In the genomic region with DNA sequence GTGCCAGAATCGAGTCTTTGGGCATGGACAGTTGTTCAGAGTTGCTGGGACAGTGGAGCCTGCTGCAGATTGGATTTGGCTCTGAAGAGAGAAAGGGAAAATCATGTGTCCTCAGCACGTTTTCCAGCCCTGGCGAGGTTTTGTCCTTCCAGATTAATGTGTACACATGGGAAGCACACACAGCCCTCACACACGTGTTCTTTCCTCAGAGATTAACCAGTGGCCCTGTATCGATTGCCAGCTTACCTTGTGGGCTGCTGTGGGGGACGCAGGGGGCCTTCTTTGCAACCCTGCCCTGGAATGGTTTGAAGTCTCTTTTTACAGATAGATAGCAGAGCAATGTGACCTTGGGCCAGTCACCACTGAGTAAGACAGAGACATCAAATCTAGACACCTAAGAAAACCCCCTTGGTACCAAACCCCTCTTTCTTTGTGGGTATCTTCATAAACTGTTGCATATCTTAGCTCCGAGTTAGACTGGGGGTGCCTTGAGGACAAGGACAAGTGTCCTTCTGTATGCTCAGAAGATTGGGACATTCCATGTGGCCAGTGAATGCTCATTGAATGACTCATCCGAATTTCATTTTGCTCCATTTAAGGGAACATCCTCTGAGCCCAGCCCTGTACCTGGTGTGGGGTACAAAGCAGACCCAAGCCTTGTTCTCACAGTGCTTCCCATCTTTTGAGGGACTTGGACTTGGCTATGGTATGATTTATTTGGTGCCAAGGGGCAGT, we compare ENCODE assay signal across 12 cellular contexts. TPM values are rescaled to one million over a fixed set of nuclear protein-coding genes. Genes with fewer than 3 reads are reported as not detected.
DNase-seq lines count a peak whose midpoint lies in the region; ATAC-seq, FAIRE-seq and TF ChIP-seq lines count a peak whose summit lies in the region.
"Had no signal": no experiment of that assay in that cellular context is flagged by ENCODE, and none has a peak within 500 bp of the region (broad histone marks: within the 10 kb centered on the region; RNA-seq: fewer than 3 reads in every experiment).

No MANE protein-coding gene starts in this region.

- POLR2A ChIA-PET in GM12878 (lab: Charles Lee) = no interaction called here

- no peak overlapping the region for H2BK120ac ChIP-seq in mesenchymal stem cell (ENCODE audit: low read depth, low read length)

- H3K36me3 ChIP-seq in right atrium auricular region (no peaks in the 10 kb centered on the region), GM12878 (ENCODE audit: control insufficient read depth in 2 of 2, insufficient read depth in 2 of 2, low read length in 1 of 2) (no peaks in the 10 kb centered on the region), mesenchymal stem cell (ENCODE audit: control insufficient read depth in 1 of 2, insufficient read depth in 2 of 2, low read depth in 1 of 2, low read length in 2 of 2) (peaks cover 0 to 30% of the 10 kb centered on the region in 2 experiments)

- no peak for TF ChIP-seq CTCF in right atrium auricular region (IDR thresholded peaks at IDR 0.05)
- no peak for TF ChIP-seq CTCF in GM12878 (IDR thresholded peaks at IDR 0.05 in 2 of 3, conservative IDR thresholded peaks at IDR 0.05 in 1 of 3; ENCODE audit: control insufficient read depth in 2 of 3, extremely low read depth in 1 of 3, insufficient read depth in 1 of 3, low read depth in 3 of 3, low read length in 3 of 3)
- no peak for TF ChIP-seq CTCF in foreskin keratinocyte (conservative IDR thresholded peaks at IDR 0.05)

- H3K79me1 ChIP-seq in mesenchymal stem cell (replicated peaks; ENCODE audit: low read length, poor library complexity, severe bottlenecking) = peaks cover 26% of the 10 kb centered on the region

- no peaks in the 10 kb centered on the region for H4K20me1 ChIP-seq in GM12878 (ENCODE audit: control insufficient read depth, insufficient read depth)

- H2AK5ac ChIP-seq in mesenchymal stem cell (ENCODE audit: low read length, severe bottlenecking) = peak overlapping the region; percentile 4

- H3K9me3 ChIP-seq in right atrium auricular region (peaks cover 0 to 2% of the 10 kb centered on the region in 2 donors), GM12878 (replicated peaks; ENCODE audit: control insufficient read depth, insufficient read depth, low read length) (peaks cover 4% of the 10 kb centered on the region; the same call in 1 of the 3 replicates), mesenchymal stem cell (ENCODE audit: control insufficient read depth, low read length) (peaks cover 6% of the 10 kb centered on the region)

- H3K9ac ChIP-seq in GM12878 (ENCODE audit: control insufficient read depth, insufficient read depth, low read length) (no peak overlapping the region), mesenchymal stem cell (ENCODE audit: low read length) (no peak overlapping the region)

- SMC1A ChIA-PET in GM12878 (lab: Charles Lee; ENCODE audit: uncharacterized antibody, unreplicated experiment) = no interaction called here

- no peak overlapping the region for H4K91ac ChIP-seq in mesenchymal stem cell (ENCODE audit: low read length)

- 12% methylated on average over 8 of the region's 8 CpGs for WGBS in GM12878 (ENCODE audit: insufficient coverage, insufficient replicate concordance, low lambda C conversion rate, missing lambda C conversion rate)
- 83% methylated on average over 8 of the region's 8 CpGs for WGBS in mesenchymal stem cell

- no peak overlapping the region for H3K23ac ChIP-seq in mesenchymal stem cell (ENCODE audit: low read length in 2 of 2)

- TF ChIP-seq POLR2A in GM12878 (IDR thresholded peaks at IDR 0.05; ENCODE audit: low read depth, low read length) = no peak

- H3K27me3 ChIP-seq in right atrium auricular region (no peaks in the 10 kb centered on the region), GM12878 (replicated peaks in 1 of 2; ENCODE audit: control insufficient read depth in 2 of 2, insufficient read depth in 2 of 2, low read length in 1 of 2) (no peaks in the 10 kb centered on the region), mesenchymal stem cell (ENCODE audit: control insufficient read depth in 1 of 2, insufficient read depth in 1 of 2, low read length in 2 of 2) (no peaks in the 10 kb centered on the region), foreskin keratinocyte (peaks cover 3% of the 10 kb centered on the region)

- peaks cover 0 to 79% of the 10 kb centered on the region in 2 donors for H3K4me1 ChIP-seq in right atrium auricular region
- H3K4me1 ChIP-seq in GM12878 (ENCODE audit: control insufficient read depth, insufficient read depth, low read length) = no peaks in the 10 kb centered on the region; the same call in 1 of the 2 replicates
- H3K4me1 ChIP-seq in mesenchymal stem cell (ENCODE audit: control insufficient read depth, insufficient read depth, low read depth, low read length) = peaks cover 45% of the 10 kb centered on the region
- H3K4me1 ChIP-seq in foreskin keratinocyte = peaks cover 7% of the 10 kb centered on the region

- RAD21 ChIA-PET in GM12878 (lab: Charles Lee; ENCODE audit: unreplicated experiment) = no interaction called here

- no peak for FAIRE-seq in GM12878 (lab: Jason Lieb, UNC)

- H2BK12ac ChIP-seq in mesenchymal stem cell (ENCODE audit: low read length in 2 of 2) = no peak overlapping the region

- H3K18ac ChIP-seq in mesenchymal stem cell (ENCODE audit: low read depth in 1 of 2, low read length in 2 of 2) = no peak overlapping the region

- no peak overlapping the region for H2BK5ac ChIP-seq in mesenchymal stem cell (ENCODE audit: low read depth, low read length, poor library complexity, severe bottlenecking)

- no peak overlapping the region for H3K14ac ChIP-seq in mesenchymal stem cell (ENCODE audit: low read length in 2 of 2)

- H3K4me3 ChIP-seq in right atrium auricular region (no peak overlapping the region), GM12878 (no peak overlapping the region), mesenchymal stem cell (ENCODE audit: insufficient read depth in 1 of 2, low read depth in 1 of 2, low read length in 2 of 2) (no peak overlapping the region)

- no peaks in the 10 kb centered on the region for H3K79me2 ChIP-seq in GM12878 (ENCODE audit: control insufficient read depth, insufficient read depth, low read length)

- BruUV-seq in GM12878 (replicated peaks; lab: Mats Ljungman, UMichigan) = no TSS peak

- CTCF ChIA-PET in GM12878 (lab: Yijun Ruan, JAX) = interaction anchor here (1.2 kb wide), 1 partner anchor 131 kb away, joined by 4 read pairs; no protein-coding TSS in a partner anchor

- H4K8ac ChIP-seq in mesenchymal stem cell (ENCODE audit: low read length) = no peak overlapping the region

- intact Hi-C loops in Right ventricle myocardium superior (cut with DNase I) = no loop called here
- intact Hi-C loops in GM12878 (cut with micrococcal nuclease; ENCODE audit: unreplicated experiment) = no loop called here

- H2AFZ ChIP-seq in GM12878 (ENCODE audit: control insufficient read depth, low read depth, low read length) (no peak overlapping the region), mesenchymal stem cell (ENCODE audit: low read depth, low read length) (no peak overlapping the region)

- DNase-seq in Right ventricle myocardium superior = no peak
- no peak for DNase-seq in right atrium auricular region (ENCODE audit: low spot score)
- no peak for DNase-seq in GM12878 (ENCODE audit: low read depth, low spot score)
- no peak for DNase-seq in mesenchymal stem cell
- DNase-seq in NCI-H345 treated with DMSO at 0.1 percent for 48 hours (lab: John Stamatoyannopoulos, UW; ENCODE audit: unreplicated experiment) = no peak
- no peak for DNase-seq in foreskin keratinocyte
- DNase-seq: activated T-cell treated with anti-CD3 and anti-CD28 coated beads, Interleukin-2, amount 50 U/mL, for 4 hours; amniotic stem cell; substantia nigra had no signal

- H3K27ac ChIP-seq in right atrium auricular region (peak overlapping the region in 1 of 2 donors; percentile 50), GM12878 (ENCODE audit: control insufficient read depth, insufficient read depth) (no peak overlapping the region), mesenchymal stem cell (ENCODE audit: low read length, poor library complexity, severe bottlenecking) (no peak overlapping the region), foreskin keratinocyte (no peak overlapping the region)

- TF ChIP-seq RAD21 in GM12878 (IDR thresholded peaks at IDR 0.05; ENCODE audit: insufficient read depth, low read depth, low read length) = no peak

- H2BK15ac ChIP-seq in mesenchymal stem cell (ENCODE audit: low read depth, poor library complexity, severe bottlenecking) = no peak overlapping the region

- ATAC-seq in Right ventricle myocardium superior (ENCODE audit: poor library complexity) = peak; percentile 18
- ATAC-seq in GM12878 = peak; percentile 36
- no peak for ATAC-seq in foreskin keratinocyte
- no peak for ATAC-seq in HG02623 (IDR thresholded peaks at IDR 0.05; ENCODE audit: unreplicated experiment)
- ATAC-seq in HG02678 (IDR thresholded peaks at IDR 0.05; ENCODE audit: unreplicated experiment) = no peak
- ATAC-seq: activated T-cell treated with anti-CD3 and anti-CD28 coated beads, Interleukin-2, amount 50 U/mL, for 4 hours; sciatic nerve had no signal

- peak overlapping the region in 1 of 2 experiments; percentile 16 for H3K4ac ChIP-seq in mesenchymal stem cell (ENCODE audit: low read depth in 1 of 2, low read length in 2 of 2)

- H3K4me2 ChIP-seq in GM12878 (ENCODE audit: control insufficient read depth, insufficient read depth) = no peak overlapping the region
- H3K4me2 ChIP-seq in mesenchymal stem cell (ENCODE audit: low read length, poor library complexity, severe bottlenecking) = no peak overlapping the region

- no peak for TF ChIP-seq EP300 in GM12878 (IDR thresholded peaks at IDR 0.05; ENCODE audit: borderline replicate concordance in 1 of 2, control insufficient read depth in 1 of 2, low read depth in 2 of 2, low read length in 2 of 2)

- in situ Hi-C loops in GM12878 (cut with MboI) = loop anchor here (25.0 kb wide), 1 partner anchor 138 kb away; no protein-coding TSS in a partner anchor

RNA-seq across cellular contexts. Expression of gene SMAD6, which starts 48.0 kb away (rescaled TPM):
- total RNA-seq in Right ventricle myocardium superior (14.1 TPM), right atrium auricular region (100 to 1,000 TPM in 1 of 2 donors, 10 to 100 TPM in 1; 20.8 to 104 TPM), GM12878 (2014; rRNA removed) (under 0.01 TPM in 2 replicates), GM12878 (2014; rRNA removed; fragmentation: Illumina TruSeq; extraction: Trizol) (not detected in 2 replicates), GM12878 (2021) (0.10 and 0.16 TPM in 2 replicates), foreskin keratinocyte (0.10 TPM in 1 of 2 replicates, not detected in the other)
- total RNA-seq in GM12878 (2013; cell fraction: nucleolus; rRNA removed) = 0.20 and 0.46 TPM in 2 replicates
- polyA plus RNA-seq in GM12878 (2011; ENCODE audit: low read depth) = not detected
- polyA plus RNA-seq in GM12878 (2011; rRNA removed) (0.03 and 0.06 TPM in 2 replicates), GM12878 (2014; fragmentation: Illumina TruSeq; extraction: Trizol) (not detected in 2 replicates), GM12878 (2014; fragmentation: Nextera tagmentation; extraction: Ambion mirVana) (not detected), GM12878 (2014; rRNA removed) (not detected in 2 replicates), GM12878 (2016; fragmentation: Nextera tagmentation; extraction: Ambion mirVana) (not detected), foreskin keratinocyte (0.02 and 0.03 TPM in 2 replicates)
- 0.01 and 0.02 TPM in 2 replicates for polyA plus RNA-seq in GM12878 (2011; cell fraction: cytosol; rRNA removed)
- polyA plus RNA-seq in GM12878 (2011; cell fraction: nucleus; rRNA removed) = 0.28 and 0.32 TPM in 2 replicates
- not detected in 2 replicates for polyA plus RNA-seq in GM12878 (2012)
- polyA minus RNA-seq in GM12878 (2011; rRNA and poly(A)+ RNA removed) = 0.05 TPM in 1 of 2 replicates, not detected in the other
- polyA minus RNA-seq in GM12878 (2011; cell fraction: cytosol; rRNA and poly(A)+ RNA removed) = 2.4 and 5.1 TPM in 2 replicates
- polyA minus RNA-seq in GM12878 (2011; cell fraction: nucleus; rRNA and poly(A)+ RNA removed) = 0.12 and 0.67 TPM in 2 replicates
- polyA plus RNA-seq in mesenchymal stem cell (2013, experiment 1 of 2) = 5.5 TPM
- polyA plus RNA-seq in mesenchymal stem cell (2013, experiment 2 of 2) = 5.6 TPM

Comparison
In these comparisons a context has a peak if more than half of its experiments do, and no peak if none do; other contexts are left out.
1. ATAC-seq: peak in Right ventricle myocardium superior (single experiment) and GM12878 (single experiment); none in foreskin keratinocyte (single experiment), HG02623 (single experiment) and HG02678 (single experiment).
2. RNA of gene SMAD6, which starts 48.0 kb away (total RNA-seq): 20.8 to 104 TPM in right atrium auricular region and 14.1 TPM in Right ventricle myocardium superior (single experiment); under 0.01 to 0.46 TPM in GM12878 and 0.10 TPM in foreskin keratinocyte; every median in the first group is over 10 times any median in the second.